In the genomic region with DNA sequence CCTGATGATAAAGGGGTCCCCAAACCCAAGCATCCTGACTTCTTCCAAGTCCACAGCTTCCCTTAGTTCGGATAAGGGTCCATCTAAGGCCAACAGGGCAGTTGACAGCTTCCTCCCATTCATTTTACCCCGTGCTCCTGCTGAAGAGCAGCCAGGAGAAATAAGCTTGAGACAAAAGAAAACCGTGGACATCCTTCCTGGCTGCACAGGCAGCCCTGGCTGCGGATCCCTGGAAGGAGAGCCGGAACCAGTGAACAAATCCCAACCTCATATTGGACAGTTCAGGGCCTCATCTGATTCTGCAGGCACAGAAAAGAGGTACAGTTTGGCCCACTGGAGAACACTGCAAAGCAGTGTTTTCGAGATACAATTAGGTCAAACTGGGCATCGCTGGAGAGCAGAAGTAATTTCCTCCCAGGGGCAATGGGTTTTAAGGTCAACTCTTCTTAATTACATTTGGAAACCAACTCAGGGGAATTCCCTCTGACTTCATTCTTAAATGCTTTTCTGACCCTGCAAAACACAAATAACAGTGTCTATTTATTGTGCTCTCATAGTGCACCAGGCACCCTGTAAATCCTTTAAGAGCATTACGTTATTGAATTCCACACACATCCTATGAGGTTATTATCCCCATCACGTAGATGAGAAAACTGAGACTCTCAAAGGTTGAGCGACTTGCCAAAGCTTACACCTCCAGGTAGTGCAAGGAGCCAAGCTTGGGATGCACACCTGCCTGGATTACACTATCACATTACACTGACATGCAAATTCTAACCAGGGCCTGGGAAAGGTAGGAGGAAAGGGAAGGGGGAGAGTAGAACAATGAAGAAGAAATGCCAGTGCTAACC, we compare ENCODE assay signal across 11 cellular contexts. TPM values are rescaled to one million over a fixed set of nuclear protein-coding genes. Genes with fewer than 3 reads are reported as not detected.
DNase-seq lines count a peak whose midpoint lies in the region; ATAC-seq and TF ChIP-seq lines count a peak whose summit lies in the region.
"Had no signal": no experiment of that assay in that cellular context is flagged by ENCODE, and none has a peak within 500 bp of the region (broad histone marks: within the 10 kb centered on the region; RNA-seq: fewer than 3 reads in every experiment).

No MANE protein-coding gene starts in this region.

- H3K4me1 ChIP-seq in CD8-positive, alpha-beta T cell (ENCODE audit: insufficient read depth, low read length), result no peaks in the 10 kb centered on the region
- H3K4me1 ChIP-seq in esophagus muscularis mucosa, result peaks cover 37 to 81% (median 75%) of the 10 kb centered on the region in 4 donors

- no peak for TF ChIP-seq CTCF in CD8-positive, alpha-beta T cell (IDR thresholded peaks at IDR 0.05)
- TF ChIP-seq CTCF in esophagus muscularis mucosa (IDR thresholded peaks at IDR 0.05) (no peak), osteocyte (IDR thresholded peaks at IDR 0.05) (no peak)

- no peak for TF ChIP-seq POLR2A in esophagus muscularis mucosa (IDR thresholded peaks at IDR 0.05; ENCODE audit: low read depth)

- peak overlapping the region; percentile 9 for H3K27ac Mint-ChIP-seq in CD8-positive, alpha-beta T cell
- H3K27ac Mint-ChIP-seq in IgD-negative memory B cell (peak overlapping the region; percentile 20 to 96 (median 85)), osteocyte (ENCODE audit: unreplicated experiment) (peak overlapping the region; percentile 52)
- H3K27ac Mint-ChIP-seq in activated naive CD4-positive, alpha-beta T cell treated with anti-CD3 and anti-CD28 coated beads for 36 hours, result no peak overlapping the region

- peaks cover 14% of the 10 kb centered on the region for H3K4me1 Mint-ChIP-seq in CD8-positive, alpha-beta T cell (ENCODE audit: low read depth)
- H3K4me1 Mint-ChIP-seq in IgD-negative memory B cell, result peaks cover 68 to 77% (median 73%) of the 10 kb centered on the region in 3 donors
- H3K4me1 Mint-ChIP-seq in osteocyte (ENCODE audit: unreplicated experiment), result peaks cover 62% of the 10 kb centered on the region
- peaks cover 2% of the 10 kb centered on the region for H3K4me1 Mint-ChIP-seq in activated naive CD4-positive, alpha-beta T cell treated with anti-CD3 and anti-CD28 coated beads for 36 hours (ENCODE audit: low read depth)

- ATAC-seq in CD8-positive, alpha-beta T cell, result no peak

- H3K27ac ChIP-seq in CD8-positive, alpha-beta T cell (ENCODE audit: low read depth, low read length), result no peak overlapping the region
- H3K27ac ChIP-seq in esophagus muscularis mucosa (replicated peaks in 1 of 4), result peak overlapping the region; percentile 65 to 87 (median 78)

- H3K36me3 Mint-ChIP-seq in CD8-positive, alpha-beta T cell, result no peaks in the 10 kb centered on the region
- H3K36me3 Mint-ChIP-seq in IgD-negative memory B cell, result peaks cover 7% of the 10 kb centered on the region
- H3K36me3 Mint-ChIP-seq in osteocyte (ENCODE audit: unreplicated experiment), result peaks cover 7% of the 10 kb centered on the region
- no peaks in the 10 kb centered on the region for H3K36me3 Mint-ChIP-seq in activated naive CD4-positive, alpha-beta T cell treated with anti-CD3 and anti-CD28 coated beads for 36 hours (ENCODE audit: low read depth)

- CTCF ChIA-PET in CD8-positive, alpha-beta T cell (lab: Charles Lee), result no interaction called here
- CTCF ChIA-PET in activated naive CD4-positive, alpha-beta T cell treated with anti-CD3 and anti-CD28 coated beads for 36 hours (lab: Charles Lee), result no interaction called here

- intact Hi-C loops in CD8-positive, alpha-beta T cell (cut with DNase I, micrococcal nuclease), result no loop called here
- intact Hi-C loops in esophagus muscularis mucosa (cut with DNase I), result no loop called here
- intact Hi-C loops in activated naive CD4-positive, alpha-beta T cell treated with anti-CD3 and anti-CD28 coated beads for 36 hours (cut with micrococcal nuclease), result no loop called here

- TF ChIP-seq EP300 in esophagus muscularis mucosa (IDR thresholded peaks at IDR 0.05), result no peak

- no peak overlapping the region for H3K4me3 Mint-ChIP-seq in CD8-positive, alpha-beta T cell
- H3K4me3 Mint-ChIP-seq in IgD-negative memory B cell, result peak overlapping the region in 2 of 4 donors; percentile 36 to 67
- H3K4me3 Mint-ChIP-seq in osteocyte (ENCODE audit: unreplicated experiment), result no peak overlapping the region
- no peak overlapping the region for H3K4me3 Mint-ChIP-seq in activated naive CD4-positive, alpha-beta T cell treated with anti-CD3 and anti-CD28 coated beads for 36 hours

- H3K4me3 ChIP-seq in CD8-positive, alpha-beta T cell (ENCODE audit: low read depth, low read length), result no peak overlapping the region
- H3K4me3 ChIP-seq in esophagus muscularis mucosa, result no peak overlapping the region

- H3K9me3 ChIP-seq in CD8-positive, alpha-beta T cell (ENCODE audit: low read length), result no peaks in the 10 kb centered on the region
- H3K9me3 ChIP-seq in esophagus muscularis mucosa, result no peaks in the 10 kb centered on the region

- no peaks in the 10 kb centered on the region for H3K27me3 Mint-ChIP-seq in CD8-positive, alpha-beta T cell (ENCODE audit: low read depth)
- H3K27me3 Mint-ChIP-seq in IgD-negative memory B cell (peaks cover 1% of the 10 kb centered on the region), osteocyte (ENCODE audit: unreplicated experiment) (no peaks in the 10 kb centered on the region)
- H3K27me3 Mint-ChIP-seq in activated naive CD4-positive, alpha-beta T cell treated with anti-CD3 and anti-CD28 coated beads for 36 hours (ENCODE audit: low read depth), result peaks cover 2% of the 10 kb centered on the region

- H3K27me3 ChIP-seq in CD8-positive, alpha-beta T cell (ENCODE audit: insufficient read depth, low read length), result no peaks in the 10 kb centered on the region
- no peaks in the 10 kb centered on the region for H3K27me3 ChIP-seq in esophagus muscularis mucosa

- no peak for DNase-seq in CD8-positive, alpha-beta T cell
- DNase-seq in esophagus muscularis mucosa (ENCODE audit: extremely low spot score), result no peak
- no peak for DNase-seq in osteocyte (ENCODE audit: extremely low spot score, unreplicated experiment)
- no peak for DNase-seq in hippocampal formation (lab: John Stamatoyannopoulos, UW)
- no peak for DNase-seq in occipital lobe (lab: John Stamatoyannopoulos, UW)
- DNase-seq in activated naive CD4-positive, alpha-beta T cell treated with anti-CD3 and anti-CD28 coated beads for 36 hours, result no peak
- no peak for DNase-seq in D341Med (ENCODE audit: low spot score)
- DNase-seq: DMS153, erythroblast, NCI-H446 treated with DMSO at 0.1 percent for 48 hours had no signal

- no peaks in the 10 kb centered on the region for H3K9me3 Mint-ChIP-seq in CD8-positive, alpha-beta T cell
- H3K9me3 Mint-ChIP-seq in IgD-negative memory B cell (no peaks in the 10 kb centered on the region), osteocyte (ENCODE audit: unreplicated experiment) (no peaks in the 10 kb centered on the region)
- H3K9me3 Mint-ChIP-seq in activated naive CD4-positive, alpha-beta T cell treated with anti-CD3 and anti-CD28 coated beads for 36 hours, result no peaks in the 10 kb centered on the region

- POLR2A ChIA-PET in CD8-positive, alpha-beta T cell (lab: Charles Lee), result no interaction called here

- 38% methylated on average over 10 of the region's 10 CpGs for WGBS in esophagus muscularis mucosa

- no peaks in the 10 kb centered on the region for H3K36me3 ChIP-seq in CD8-positive, alpha-beta T cell (ENCODE audit: insufficient read depth, low read length)
- no peaks in the 10 kb centered on the region for H3K36me3 ChIP-seq in esophagus muscularis mucosa

RNA-seq across cellular contexts. Expression of a gene that starts 21.2 kb away (rescaled TPM):
- total RNA-seq in CD8-positive, alpha-beta T cell, result 1 to 10 TPM; 5.9 to 6.5 TPM
- 45.1 TPM for polyA plus RNA-seq in IgD-negative memory B cell
- total RNA-seq in esophagus muscularis mucosa (10 to 100 TPM; 25.0 to 43.6 (median 28.1) TPM), osteocyte (62.2 and 64.5 TPM in 2 replicates), occipital lobe (13.4 TPM)
- total RNA-seq in activated naive CD4-positive, alpha-beta T cell treated with anti-CD3 and anti-CD28 coated beads for 36 hours, result 10 to 100 TPM; 37.3 to 39.3 TPM
